ENCODE assay signal across 8 cellular contexts in genomic region chr1:147928236-147929132, GRCh38.
DNase-seq lines count a peak whose midpoint lies in the region; ATAC-seq and TF ChIP-seq lines count a peak whose summit lies in the region.
"Not testable (repeated sequence)": the region's sequence is repeated elsewhere in the genome, so short reads cannot be mapped to it uniquely, and the experiment has no call there.

GPR89B (plus strand) TSS chr1:147928420; CDS start chr1:147928537, 117 bp downstream.

- ATAC-seq in GM19025 (IDR thresholded peaks at IDR 0.05; ENCODE audit: low read depth, unreplicated experiment) (peak; percentile 96), HG03342 (IDR thresholded peaks at IDR 0.05; ENCODE audit: unreplicated experiment) (peak; percentile 95)

- TF ChIP-seq CTCF in AG09309 (IDR thresholded peaks at IDR 0.05; ENCODE audit: control insufficient read depth, insufficient read depth, low read depth, low read length, missing control alignments) = not testable (repeated sequence)

- peak within 1 kb of the TSS; percentile 87 for H3K4me3 ChIP-seq in AG09309 (ENCODE audit: control insufficient read depth, low read depth, low read length)

- DNase-seq in AG09309 (ENCODE audit: low read depth) = peak; percentile 32
- DNase-seq in NCI-H345 treated with DMSO at 0.1 percent for 48 hours (lab: John Stamatoyannopoulos, UW; ENCODE audit: unreplicated experiment) = peak; percentile 96
- peak; percentile 85 for DNase-seq in activated CD4-positive, CD25-positive, alpha-beta regulatory T cell treated with anti-CD3 and anti-CD28 coated beads, Interleukin-2, amount 50 U/mL, for 16 hours (ENCODE audit: low read depth, low spot score)
- peak; percentile 93 for DNase-seq in cerebellar cortex (ENCODE audit: low spot score)
- peak; percentile 96 for DNase-seq in islet precursor cell
- DNase-seq in stimulated activated CD4-positive, alpha-beta T cell treated with anti-CD3 and anti-CD28 coated beads, Interleukin-12 subunit alpha, Interleukin-12 subunit beta, amount 100 ng/mL, for 4 hours = peak; percentile 93

Comparison
In these comparisons a context has a peak if more than half of its experiments do, and no peak if none do; other contexts are left out.
1. Peak in every context shown above with its lines: DNase-seq, ATAC-seq and H3K4me3 ChIP-seq.
2. DNase-seq: peak in every context shown above with its lines; median percentile 96 in NCI-H345 treated with DMSO at 0.1 percent for 48 hours; 96 in islet precursor cell; 93 in cerebellar cortex; 93 in stimulated activated CD4-positive, alpha-beta T cell treated with anti-CD3 and anti-CD28 coated beads, Interleukin-12 subunit alpha, Interleukin-12 subunit beta, amount 100 ng/mL, for 4 hours; 85 in activated CD4-positive, CD25-positive, alpha-beta regulatory T cell treated with anti-CD3 and anti-CD28 coated beads, Interleukin-2, amount 50 U/mL, for 16 hours; 32 in AG09309.